Comparison of ENCODE assay signal across 1 cellular context in genomic region chr5:149434162-149435014, GRCh38.
TF ChIP-seq lines count a peak whose summit lies in the region.

No MANE protein-coding gene starts in this region.

TF ChIP-seq in GM23338, 12 proteins besides CTCF, POLR2A, EP300 and RAD21 (continued from another document):
- TF ChIP-seq ZNF462 (CRISPR knock-in tag; IDR thresholded peaks at IDR 0.05) (no peak), EZH2 (IDR thresholded peaks at IDR 0.05; ENCODE audit: low read depth, unreplicated experiment) (no peak), EZH2phosphoT487 (IDR thresholded peaks at IDR 0.05; ENCODE audit: unreplicated experiment) (no peak)
TF ChIP-seq in GM23338: peak in this region for 0.
